Comparison of ENCODE assay signal across 1 cellular context in the genomic region with DNA sequence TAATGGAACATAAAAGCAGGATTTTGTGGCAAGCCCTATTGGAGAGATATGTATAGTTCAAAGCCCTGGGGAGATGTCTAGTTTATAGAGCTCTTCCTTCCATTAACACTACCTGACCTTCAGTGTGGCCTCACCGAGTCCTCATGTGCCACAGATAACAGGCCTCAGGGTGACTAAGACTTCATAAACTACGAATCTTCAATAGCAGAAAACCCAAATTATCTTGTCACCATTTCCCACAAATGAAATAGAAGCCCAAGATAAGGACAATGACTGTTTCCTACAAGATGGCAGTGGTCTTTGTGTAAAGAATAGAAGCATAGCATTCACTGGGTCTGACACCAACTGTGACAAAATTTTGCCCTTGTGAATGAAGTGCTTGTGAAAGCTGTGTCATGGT.
TF ChIP-seq lines count a peak whose summit lies in the region.

No MANE protein-coding gene starts in this region.

TF ChIP-seq in GM23338, 12 proteins besides CTCF, POLR2A, EP300 and RAD21 (continued from another document):
- TF ChIP-seq, protein P1, sequence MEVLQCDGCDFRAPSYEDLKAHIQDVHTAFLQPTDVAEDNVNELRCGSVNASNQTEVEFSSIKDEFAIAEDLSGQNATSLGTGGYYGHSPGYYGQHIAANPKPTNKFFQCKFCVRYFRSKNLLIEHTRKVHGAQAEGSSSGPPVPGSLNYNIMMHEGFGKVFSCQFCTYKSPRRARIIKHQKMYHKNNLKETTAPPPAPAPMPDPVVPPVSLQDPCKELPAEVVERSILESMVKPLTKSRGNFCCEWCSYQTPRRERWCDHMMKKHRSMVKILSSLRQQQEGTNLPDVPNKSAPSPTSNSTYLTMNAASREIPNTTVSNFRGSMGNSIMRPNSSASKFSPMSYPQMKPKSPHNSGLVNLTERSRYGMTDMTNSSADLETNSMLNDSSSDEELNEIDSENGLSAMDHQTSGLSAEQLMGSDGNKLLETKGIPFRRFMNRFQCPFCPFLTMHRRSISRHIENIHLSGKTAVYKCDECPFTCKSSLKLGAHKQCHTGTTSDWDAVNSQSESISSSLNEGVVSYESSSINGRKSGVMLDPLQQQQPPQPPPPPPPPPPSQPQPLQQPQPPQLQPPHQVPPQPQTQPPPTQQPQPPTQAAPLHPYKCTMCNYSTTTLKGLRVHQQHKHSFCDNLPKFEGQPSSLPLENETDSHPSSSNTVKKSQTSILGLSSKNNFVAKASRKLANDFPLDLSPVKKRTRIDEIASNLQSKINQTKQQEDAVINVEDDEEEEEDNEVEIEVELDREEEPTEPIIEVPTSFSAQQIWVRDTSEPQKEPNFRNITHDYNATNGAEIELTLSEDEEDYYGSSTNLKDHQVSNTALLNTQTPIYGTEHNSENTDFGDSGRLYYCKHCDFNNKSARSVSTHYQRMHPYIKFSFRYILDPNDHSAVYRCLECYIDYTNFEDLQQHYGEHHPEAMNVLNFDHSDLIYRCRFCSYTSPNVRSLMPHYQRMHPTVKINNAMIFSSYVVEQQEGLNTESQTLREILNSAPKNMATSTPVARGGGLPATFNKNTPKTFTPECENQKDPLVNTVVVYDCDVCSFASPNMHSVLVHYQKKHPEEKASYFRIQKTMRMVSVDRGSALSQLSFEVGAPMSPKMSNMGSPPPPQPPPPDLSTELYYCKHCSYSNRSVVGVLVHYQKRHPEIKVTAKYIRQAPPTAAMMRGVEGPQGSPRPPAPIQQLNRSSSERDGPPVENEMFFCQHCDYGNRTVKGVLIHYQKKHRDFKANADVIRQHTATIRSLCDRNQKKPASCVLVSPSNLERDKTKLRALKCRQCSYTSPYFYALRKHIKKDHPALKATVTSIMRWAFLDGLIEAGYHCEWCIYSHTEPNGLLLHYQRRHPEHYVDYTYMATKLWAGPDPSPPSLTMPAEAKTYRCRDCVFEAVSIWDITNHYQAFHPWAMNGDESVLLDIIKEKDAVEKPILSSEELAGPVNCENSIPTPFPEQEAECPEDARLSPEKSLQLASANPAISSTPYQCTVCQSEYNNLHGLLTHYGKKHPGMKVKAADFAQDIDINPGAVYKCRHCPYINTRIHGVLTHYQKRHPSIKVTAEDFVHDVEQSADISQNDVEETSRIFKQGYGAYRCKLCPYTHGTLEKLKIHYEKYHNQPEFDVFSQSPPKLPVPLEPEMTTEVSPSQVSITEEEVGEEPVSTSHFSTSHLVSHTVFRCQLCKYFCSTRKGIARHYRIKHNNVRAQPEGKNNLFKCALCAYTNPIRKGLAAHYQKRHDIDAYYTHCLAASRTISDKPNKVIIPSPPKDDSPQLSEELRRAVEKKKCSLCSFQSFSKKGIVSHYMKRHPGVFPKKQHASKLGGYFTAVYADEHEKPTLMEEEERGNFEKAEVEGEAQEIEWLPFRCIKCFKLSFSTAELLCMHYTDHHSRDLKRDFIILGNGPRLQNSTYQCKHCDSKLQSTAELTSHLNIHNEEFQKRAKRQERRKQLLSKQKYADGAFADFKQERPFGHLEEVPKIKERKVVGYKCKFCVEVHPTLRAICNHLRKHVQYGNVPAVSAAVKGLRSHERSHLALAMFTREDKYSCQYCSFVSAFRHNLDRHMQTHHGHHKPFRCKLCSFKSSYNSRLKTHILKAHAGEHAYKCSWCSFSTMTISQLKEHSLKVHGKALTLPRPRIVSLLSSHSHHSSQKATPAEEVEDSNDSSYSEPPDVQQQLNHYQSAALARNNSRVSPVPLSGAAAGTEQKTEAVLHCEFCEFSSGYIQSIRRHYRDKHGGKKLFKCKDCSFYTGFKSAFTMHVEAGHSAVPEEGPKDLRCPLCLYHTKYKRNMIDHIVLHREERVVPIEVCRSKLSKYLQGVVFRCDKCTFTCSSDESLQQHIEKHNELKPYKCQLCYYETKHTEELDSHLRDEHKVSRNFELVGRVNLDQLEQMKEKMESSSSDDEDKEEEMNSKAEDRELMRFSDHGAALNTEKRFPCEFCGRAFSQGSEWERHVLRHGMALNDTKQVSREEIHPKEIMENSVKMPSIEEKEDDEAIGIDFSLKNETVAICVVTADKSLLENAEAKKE (CRISPR knock-in tag; IDR thresholded peaks at IDR 0.05), result no peak
- TF ChIP-seq ZNF331 (CRISPR knock-in tag; IDR thresholded peaks at IDR 0.05; ENCODE audit: low read depth), result no peak
- TF ChIP-seq, protein P2, sequence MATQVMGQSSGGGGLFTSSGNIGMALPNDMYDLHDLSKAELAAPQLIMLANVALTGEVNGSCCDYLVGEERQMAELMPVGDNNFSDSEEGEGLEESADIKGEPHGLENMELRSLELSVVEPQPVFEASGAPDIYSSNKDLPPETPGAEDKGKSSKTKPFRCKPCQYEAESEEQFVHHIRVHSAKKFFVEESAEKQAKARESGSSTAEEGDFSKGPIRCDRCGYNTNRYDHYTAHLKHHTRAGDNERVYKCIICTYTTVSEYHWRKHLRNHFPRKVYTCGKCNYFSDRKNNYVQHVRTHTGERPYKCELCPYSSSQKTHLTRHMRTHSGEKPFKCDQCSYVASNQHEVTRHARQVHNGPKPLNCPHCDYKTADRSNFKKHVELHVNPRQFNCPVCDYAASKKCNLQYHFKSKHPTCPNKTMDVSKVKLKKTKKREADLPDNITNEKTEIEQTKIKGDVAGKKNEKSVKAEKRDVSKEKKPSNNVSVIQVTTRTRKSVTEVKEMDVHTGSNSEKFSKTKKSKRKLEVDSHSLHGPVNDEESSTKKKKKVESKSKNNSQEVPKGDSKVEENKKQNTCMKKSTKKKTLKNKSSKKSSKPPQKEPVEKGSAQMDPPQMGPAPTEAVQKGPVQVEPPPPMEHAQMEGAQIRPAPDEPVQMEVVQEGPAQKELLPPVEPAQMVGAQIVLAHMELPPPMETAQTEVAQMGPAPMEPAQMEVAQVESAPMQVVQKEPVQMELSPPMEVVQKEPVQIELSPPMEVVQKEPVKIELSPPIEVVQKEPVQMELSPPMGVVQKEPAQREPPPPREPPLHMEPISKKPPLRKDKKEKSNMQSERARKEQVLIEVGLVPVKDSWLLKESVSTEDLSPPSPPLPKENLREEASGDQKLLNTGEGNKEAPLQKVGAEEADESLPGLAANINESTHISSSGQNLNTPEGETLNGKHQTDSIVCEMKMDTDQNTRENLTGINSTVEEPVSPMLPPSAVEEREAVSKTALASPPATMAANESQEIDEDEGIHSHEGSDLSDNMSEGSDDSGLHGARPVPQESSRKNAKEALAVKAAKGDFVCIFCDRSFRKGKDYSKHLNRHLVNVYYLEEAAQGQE (IDR thresholded peaks at IDR 0.05; ENCODE audit: unreplicated experiment), result no peak
- no peak for TF ChIP-seq POLR2AphosphoS5 (IDR thresholded peaks at IDR 0.05; ENCODE audit: low read depth)
- no peak for TF ChIP-seq EZH2 (IDR thresholded peaks at IDR 0.05; ENCODE audit: low read depth, unreplicated experiment)
- TF ChIP-seq STAT1 (IDR thresholded peaks at IDR 0.05; ENCODE audit: unreplicated experiment), result no peak
- TF ChIP-seq NANOG (IDR thresholded peaks at IDR 0.05; ENCODE audit: borderline replicate concordance), result no peak
- TF ChIP-seq, protein P3, sequence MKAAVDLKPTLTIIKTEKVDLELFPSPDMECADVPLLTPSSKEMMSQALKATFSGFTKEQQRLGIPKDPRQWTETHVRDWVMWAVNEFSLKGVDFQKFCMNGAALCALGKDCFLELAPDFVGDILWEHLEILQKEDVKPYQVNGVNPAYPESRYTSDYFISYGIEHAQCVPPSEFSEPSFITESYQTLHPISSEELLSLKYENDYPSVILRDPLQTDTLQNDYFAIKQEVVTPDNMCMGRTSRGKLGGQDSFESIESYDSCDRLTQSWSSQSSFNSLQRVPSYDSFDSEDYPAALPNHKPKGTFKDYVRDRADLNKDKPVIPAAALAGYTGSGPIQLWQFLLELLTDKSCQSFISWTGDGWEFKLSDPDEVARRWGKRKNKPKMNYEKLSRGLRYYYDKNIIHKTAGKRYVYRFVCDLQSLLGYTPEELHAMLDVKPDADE (IDR thresholded peaks at IDR 0.05), result no peak
- no peak for TF ChIP-seq JUNB (IDR thresholded peaks at IDR 0.05; ENCODE audit: unreplicated experiment)
